16 cellular contexts compared by ENCODE assay signal in the genomic region with DNA sequence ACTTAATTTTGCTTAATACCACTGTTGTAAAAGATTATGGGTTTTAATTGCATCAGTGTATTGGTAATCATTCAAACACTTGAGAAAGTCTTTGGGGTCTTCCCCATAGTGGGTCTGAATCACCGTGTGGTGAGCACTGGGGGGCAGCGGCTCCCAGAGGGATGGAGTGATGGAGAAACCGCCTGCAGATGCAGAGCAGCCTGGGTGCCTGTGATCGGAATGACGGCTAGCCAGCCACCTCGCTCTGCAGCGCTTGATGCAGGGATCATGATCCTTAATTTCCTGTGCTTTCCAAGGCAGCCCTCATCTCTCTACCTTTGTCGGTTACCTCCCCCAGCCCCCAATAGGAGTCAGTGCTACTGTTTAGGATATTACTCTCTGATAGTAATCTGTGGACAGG.
"Had no signal": no experiment of that assay in that cellular context is flagged by ENCODE, and none has a peak within 500 bp of the region (broad histone marks: within the 10 kb centered on the region; RNA-seq: fewer than 3 reads in every experiment).

No MANE protein-coding gene starts in this region.

- ATAC-seq: foreskin keratinocyte, left colon, mucosa of descending colon, natural killer cell, pancreas, right cardiac atrium had no signal

- H3K4me2 ChIP-seq: neural progenitor cell had no signal

- H3K27ac ChIP-seq: colonic mucosa, foreskin keratinocyte, pancreas had no signal

- H3K27me3 Mint-ChIP-seq: progenitor cell of endocrine pancreas, type B pancreatic cell had no signal

- H3K4me3 Mint-ChIP-seq: natural killer cell, neural progenitor cell, type B pancreatic cell had no signal

- H3K27me3 ChIP-seq: colonic mucosa, foreskin keratinocyte, neural progenitor cell, pancreas had no signal

- H3K4me1 ChIP-seq: colonic mucosa, foreskin keratinocyte, pancreas had no signal

- H3K36me3 ChIP-seq: colonic mucosa, neural progenitor cell, pancreas had no signal

- H3K9me3 ChIP-seq: colonic mucosa, pancreas had no signal

- H2AFZ ChIP-seq: neural progenitor cell had no signal

- H3K9ac ChIP-seq: neural progenitor cell had no signal

- DNase-seq: cerebellar nuclear complex; colonic mucosa; dermis blood vessel endothelial cell; erythroblast; foreskin keratinocyte; left colon; mammary epithelial cell; mucosa of descending colon; natural killer cell; nucleus accumbens; pancreas; right cardiac atrium; stimulated activated naive CD4-positive, alpha-beta T cell had no signal

- H3K4me3 ChIP-seq: colonic mucosa, mucosa of descending colon, neural progenitor cell, pancreas had no signal

- H3K27ac Mint-ChIP-seq: natural killer cell, type B pancreatic cell had no signal
